ENCODE assay signal across 8 cellular contexts in genomic region chr3:42502429-42503250, GRCh38. TPM values are rescaled to one million over a fixed set of nuclear protein-coding genes. Genes with fewer than 3 reads are reported as not detected.
A peak's percentile ranks its signal among the peaks of the same experiment; 100 is the strongest.
DNase-seq lines count a peak whose midpoint lies in the region; ATAC-seq and TF ChIP-seq lines count a peak whose summit lies in the region.

Gene VIPR1 (plus strand): TSS chr3:42502643. CDS start chr3:42502736, 93 bp downstream.

- peaks cover 44% of the 10 kb centered on the region for H3K27me3 Mint-ChIP-seq in activated CD8-positive, alpha-beta memory T cell treated with anti-CD3 and anti-CD28 coated beads, Interleukin-2, amount 10 ng/mL, durations not matched to agents 7 days and 5 days

- intact Hi-C loops in mucosa of descending colon (cut with DNase I, micrococcal nuclease) = no loop called here

- no peak for TF ChIP-seq CTCF in mucosa of descending colon (IDR thresholded peaks at IDR 0.05)

- ATAC-seq in GM19043 (IDR thresholded peaks at IDR 0.05; ENCODE audit: low read depth, unreplicated experiment) (peak; percentile 85), HG03354 (IDR thresholded peaks at IDR 0.05; ENCODE audit: poor library complexity, severe bottlenecking, unreplicated experiment) (peak; percentile 94), mucosa of descending colon (peak; percentile 81)
- peak; percentile 95 for ATAC-seq in activated CD8-positive, alpha-beta memory T cell treated with anti-CD3 and anti-CD28 coated beads, Interleukin-2, amount 10 ng/mL, durations not matched to agents 7 days and 5 days

- H3K27ac Mint-ChIP-seq in activated CD8-positive, alpha-beta memory T cell treated with anti-CD3 and anti-CD28 coated beads, Interleukin-2, amount 10 ng/mL, durations not matched to agents 7 days and 5 days = no peak within 1 kb of the TSS

- H3K36me3 ChIP-seq in endocrine pancreas (ENCODE audit: control insufficient read depth, insufficient read depth, low read length) = no peaks in the 10 kb centered on the region
- no peaks in the 10 kb centered on the region for H3K36me3 ChIP-seq in mucosa of descending colon (ENCODE audit: low read depth)

- peak; percentile 88 for DNase-seq in Ammon's horn (ENCODE audit: low spot score)
- peak; percentile 93 for DNase-seq in NCI-H69 (lab: John Stamatoyannopoulos, UW)
- peak; percentile 87 for DNase-seq in activated CD8-positive, alpha-beta memory T cell treated with anti-CD3 and anti-CD28 coated beads, Interleukin-2, amount 10 ng/mL, durations not matched to agents 7 days and 5 days
- peak; percentile 95 to 97 (median 95) for DNase-seq in mucosa of descending colon
- DNase-seq in stimulated activated CD8-positive, alpha-beta memory T cell treated with anti-CD3 and anti-CD28 coated beads, Interleukin-4, amount 100 ng/mL, for 1 hour (ENCODE audit: low read depth in 2 of 2, low spot score in 1 of 2) = peak; percentile 60 to 84

- CTCF ChIA-PET in activated CD8-positive, alpha-beta memory T cell treated with anti-CD3 and anti-CD28 coated beads, Interleukin-2, amount 10 ng/mL, durations not matched to agents 7 days and 5 days (lab: Charles Lee) = interaction anchor here (0.7 to 2.9 kb wide), 20 partner anchors 9 to 312 kb away, joined by 3 to 42 read pairs (median 6); partner anchors contain the start of genes HIGD1A and SS18L2

- H3K4me3 Mint-ChIP-seq in activated CD8-positive, alpha-beta memory T cell treated with anti-CD3 and anti-CD28 coated beads, Interleukin-2, amount 10 ng/mL, durations not matched to agents 7 days and 5 days = peak within 1 kb of the TSS; percentile 81

- H3K4me1 ChIP-seq in endocrine pancreas (ENCODE audit: control insufficient read depth, insufficient read depth, low read length) (no peaks in the 10 kb centered on the region), mucosa of descending colon (ENCODE audit: low read depth) (peaks cover 45% of the 10 kb centered on the region)

- H3K9ac ChIP-seq in endocrine pancreas (ENCODE audit: control insufficient read depth, insufficient read depth, low read length) = peak within 1 kb of the TSS; percentile 23

- peaks cover 33% of the 10 kb centered on the region for H3K4me1 Mint-ChIP-seq in activated CD8-positive, alpha-beta memory T cell treated with anti-CD3 and anti-CD28 coated beads, Interleukin-2, amount 10 ng/mL, durations not matched to agents 7 days and 5 days

- H3K9me3 Mint-ChIP-seq in activated CD8-positive, alpha-beta memory T cell treated with anti-CD3 and anti-CD28 coated beads, Interleukin-2, amount 10 ng/mL, durations not matched to agents 7 days and 5 days (ENCODE audit: low read depth) = no peaks in the 10 kb centered on the region

- H3K36me3 Mint-ChIP-seq in activated CD8-positive, alpha-beta memory T cell treated with anti-CD3 and anti-CD28 coated beads, Interleukin-2, amount 10 ng/mL, durations not matched to agents 7 days and 5 days = no peaks in the 10 kb centered on the region

- peaks cover 2% of the 10 kb centered on the region for H3K27me3 ChIP-seq in endocrine pancreas (ENCODE audit: control insufficient read depth, insufficient read depth, low read length)

- H3K4me3 ChIP-seq in endocrine pancreas (ENCODE audit: control insufficient read depth, insufficient read depth, low read length) (no peak within 1 kb of the TSS), mucosa of descending colon (peak within 1 kb of the TSS; percentile 44)

- H3K9me3 ChIP-seq in endocrine pancreas (ENCODE audit: control insufficient read depth, low read length) (no peaks in the 10 kb centered on the region), mucosa of descending colon (no peaks in the 10 kb centered on the region)

RNA-seq across cellular contexts. Expression of gene VIPR1, which starts in this region (rescaled TPM):
- 1 to 10 TPM in 1 of 2 experiments, under 1 TPM in 1; 0.14 to 1.9 TPM for total RNA-seq in activated CD8-positive, alpha-beta memory T cell treated with anti-CD3 and anti-CD28 coated beads, Interleukin-2, amount 10 ng/mL, durations not matched to agents 7 days and 5 days
- total RNA-seq in mucosa of descending colon = 100 to 1,000 TPM in 2 of 3 donors, 10 to 100 TPM in 1; 68.9 to 202 (median 148) TPM

Comparison
In these comparisons a context has a peak if more than half of its experiments do, and no peak if none do; other contexts are left out.
1. RNA of gene VIPR1 (total RNA-seq): 68.9 to 202 TPM in mucosa of descending colon; 0.14 to 1.9 TPM in activated CD8-positive, alpha-beta memory T cell treated with anti-CD3 and anti-CD28 coated beads, Interleukin-2, amount 10 ng/mL, durations not matched to agents 7 days and 5 days; every median in the first group is over 10 times any median in the second.
2. Peak in every context shown above with its lines, with median percentiles within 50 percentile points of each other: DNase-seq and ATAC-seq.